1 cellular context compared by ENCODE assay signal in the genomic region with DNA sequence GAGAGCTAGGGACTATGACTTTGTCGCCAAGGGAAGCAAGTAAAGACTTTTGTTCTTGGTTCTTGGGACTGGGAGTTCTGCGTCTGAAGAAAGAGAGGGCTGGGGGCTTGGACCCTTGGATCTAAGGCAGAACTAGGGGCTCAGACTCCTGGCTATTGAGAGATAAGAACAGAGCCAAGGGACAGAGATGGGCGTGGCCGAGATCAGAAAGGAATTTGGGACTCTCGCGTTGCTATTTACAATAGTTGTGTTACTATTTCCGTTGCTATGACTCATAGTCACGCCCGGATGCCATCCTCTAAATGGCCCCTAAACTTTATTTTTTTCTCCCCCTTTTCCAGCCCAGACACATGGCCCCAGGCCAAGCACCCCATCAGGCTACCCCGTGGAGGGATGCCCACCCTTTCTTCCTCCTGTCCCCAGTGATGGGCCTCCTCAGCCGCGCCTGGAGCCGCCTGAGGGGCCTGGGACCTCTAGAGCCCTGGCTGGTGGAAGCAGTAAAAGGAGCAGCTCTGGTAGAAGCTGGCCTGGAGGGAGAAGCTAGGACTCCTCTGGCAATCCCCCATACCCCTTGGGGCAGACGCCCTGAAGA.
TF ChIP-seq lines count a peak whose summit lies in the region.

No MANE protein-coding gene starts in this region.

TF ChIP-seq in K562, 482 proteins besides CTCF, POLR2A, EP300 and RAD21 (continued from another document and continues in another):
- TF ChIP-seq, protein P1, sequence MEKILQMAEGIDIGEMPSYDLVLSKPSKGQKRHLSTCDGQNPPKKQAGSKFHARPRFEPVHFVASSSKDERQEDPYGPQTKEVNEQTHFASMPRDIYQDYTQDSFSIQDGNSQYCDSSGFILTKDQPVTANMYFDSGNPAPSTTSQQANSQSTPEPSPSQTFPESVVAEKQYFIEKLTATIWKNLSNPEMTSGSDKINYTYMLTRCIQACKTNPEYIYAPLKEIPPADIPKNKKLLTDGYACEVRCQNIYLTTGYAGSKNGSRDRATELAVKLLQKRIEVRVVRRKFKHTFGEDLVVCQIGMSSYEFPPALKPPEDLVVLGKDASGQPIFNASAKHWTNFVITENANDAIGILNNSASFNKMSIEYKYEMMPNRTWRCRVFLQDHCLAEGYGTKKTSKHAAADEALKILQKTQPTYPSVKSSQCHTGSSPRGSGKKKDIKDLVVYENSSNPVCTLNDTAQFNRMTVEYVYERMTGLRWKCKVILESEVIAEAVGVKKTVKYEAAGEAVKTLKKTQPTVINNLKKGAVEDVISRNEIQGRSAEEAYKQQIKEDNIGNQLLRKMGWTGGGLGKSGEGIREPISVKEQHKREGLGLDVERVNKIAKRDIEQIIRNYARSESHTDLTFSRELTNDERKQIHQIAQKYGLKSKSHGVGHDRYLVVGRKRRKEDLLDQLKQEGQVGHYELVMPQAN (IDR thresholded peaks at IDR 0.05; ENCODE audit: borderline replicate concordance), result no peak; the same call in 1 of the 2 replicates
- TF ChIP-seq, protein P2, sequence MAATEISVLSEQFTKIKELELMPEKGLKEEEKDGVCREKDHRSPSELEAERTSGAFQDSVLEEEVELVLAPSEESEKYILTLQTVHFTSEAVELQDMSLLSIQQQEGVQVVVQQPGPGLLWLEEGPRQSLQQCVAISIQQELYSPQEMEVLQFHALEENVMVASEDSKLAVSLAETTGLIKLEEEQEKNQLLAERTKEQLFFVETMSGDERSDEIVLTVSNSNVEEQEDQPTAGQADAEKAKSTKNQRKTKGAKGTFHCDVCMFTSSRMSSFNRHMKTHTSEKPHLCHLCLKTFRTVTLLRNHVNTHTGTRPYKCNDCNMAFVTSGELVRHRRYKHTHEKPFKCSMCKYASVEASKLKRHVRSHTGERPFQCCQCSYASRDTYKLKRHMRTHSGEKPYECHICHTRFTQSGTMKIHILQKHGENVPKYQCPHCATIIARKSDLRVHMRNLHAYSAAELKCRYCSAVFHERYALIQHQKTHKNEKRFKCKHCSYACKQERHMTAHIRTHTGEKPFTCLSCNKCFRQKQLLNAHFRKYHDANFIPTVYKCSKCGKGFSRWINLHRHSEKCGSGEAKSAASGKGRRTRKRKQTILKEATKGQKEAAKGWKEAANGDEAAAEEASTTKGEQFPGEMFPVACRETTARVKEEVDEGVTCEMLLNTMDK (IDR thresholded peaks at IDR 0.05; ENCODE audit: borderline replicate concordance, insufficient read depth, low read depth, low read length, poor library complexity, severe bottlenecking), result no peak
- no peak for TF ChIP-seq HCFC1 (IDR thresholded peaks at IDR 0.05; ENCODE audit: low read depth, low read length)
- TF ChIP-seq, protein P3, sequence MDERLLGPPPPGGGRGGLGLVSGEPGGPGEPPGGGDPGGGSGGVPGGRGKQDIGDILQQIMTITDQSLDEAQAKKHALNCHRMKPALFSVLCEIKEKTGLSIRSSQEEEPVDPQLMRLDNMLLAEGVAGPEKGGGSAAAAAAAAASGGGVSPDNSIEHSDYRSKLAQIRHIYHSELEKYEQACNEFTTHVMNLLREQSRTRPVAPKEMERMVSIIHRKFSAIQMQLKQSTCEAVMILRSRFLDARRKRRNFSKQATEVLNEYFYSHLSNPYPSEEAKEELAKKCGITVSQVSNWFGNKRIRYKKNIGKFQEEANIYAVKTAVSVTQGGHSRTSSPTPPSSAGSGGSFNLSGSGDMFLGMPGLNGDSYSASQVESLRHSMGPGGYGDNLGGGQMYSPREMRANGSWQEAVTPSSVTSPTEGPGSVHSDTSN (CRISPR knock-in tag; IDR thresholded peaks at IDR 0.05; ENCODE audit: low read depth), result no peak
- TF ChIP-seq, protein P3 (tag; conservative IDR thresholded peaks at IDR 0.05; ENCODE audit: low read depth), result no peak
- no peak for TF ChIP-seq ARHGAP35 (IDR thresholded peaks at IDR 0.05; ENCODE audit: partially characterized antibody)
- no peak for TF ChIP-seq RUNX1 (IDR thresholded peaks at IDR 0.05; ENCODE audit: low read depth)
- TF ChIP-seq FOXJ3 (CRISPR knock-in tag; IDR thresholded peaks at IDR 0.05), result peak; percentile 93
- TF ChIP-seq, protein P4, sequence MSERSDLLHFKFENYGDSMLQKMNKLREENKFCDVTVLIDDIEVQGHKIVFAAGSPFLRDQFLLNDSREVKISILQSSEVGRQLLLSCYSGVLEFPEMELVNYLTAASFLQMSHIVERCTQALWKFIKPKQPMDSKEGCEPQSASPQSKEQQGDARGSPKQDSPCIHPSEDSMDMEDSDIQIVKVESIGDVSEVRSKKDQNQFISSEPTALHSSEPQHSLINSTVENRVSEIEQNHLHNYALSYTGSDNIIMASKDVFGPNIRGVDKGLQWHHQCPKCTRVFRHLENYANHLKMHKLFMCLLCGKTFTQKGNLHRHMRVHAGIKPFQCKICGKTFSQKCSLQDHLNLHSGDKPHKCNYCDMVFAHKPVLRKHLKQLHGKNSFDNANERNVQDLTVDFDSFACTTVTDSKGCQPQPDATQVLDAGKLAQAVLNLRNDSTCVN (CRISPR knock-in tag; IDR thresholded peaks at IDR 0.05), result no peak
- TF ChIP-seq TOE1 (IDR thresholded peaks at IDR 0.05; ENCODE audit: borderline replicate concordance), result 0 out of 2 replicates have a peak, but pooled peaks have one; percentile 29
- TF ChIP-seq TOE1 (CRISPR knock-in tag; IDR thresholded peaks at IDR 0.05; ENCODE audit: borderline replicate concordance, low read depth), result no peak
- TF ChIP-seq, protein P5, sequence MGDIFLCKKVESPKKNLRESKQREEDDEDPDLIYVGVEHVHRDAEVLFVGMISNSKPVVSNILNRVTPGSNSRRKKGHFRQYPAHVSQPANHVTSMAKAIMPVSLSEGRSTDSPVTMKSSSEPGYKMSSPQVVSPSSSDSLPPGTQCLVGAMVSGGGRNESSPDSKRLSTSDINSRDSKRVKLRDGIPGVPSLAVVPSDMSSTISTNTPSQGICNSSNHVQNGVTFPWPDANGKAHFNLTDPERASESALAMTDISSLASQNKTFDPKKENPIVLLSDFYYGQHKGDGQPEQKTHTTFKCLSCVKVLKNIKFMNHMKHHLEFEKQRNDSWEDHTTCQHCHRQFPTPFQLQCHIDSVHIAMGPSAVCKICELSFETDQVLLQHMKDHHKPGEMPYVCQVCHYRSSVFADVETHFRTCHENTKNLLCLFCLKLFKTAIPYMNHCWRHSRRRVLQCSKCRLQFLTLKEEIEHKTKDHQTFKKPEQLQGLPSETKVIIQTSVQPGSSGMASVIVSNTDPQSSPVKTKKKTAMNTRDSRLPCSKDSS (IDR thresholded peaks at IDR 0.05; ENCODE audit: low read depth, partially characterized antibody), result no peak
- TF ChIP-seq ZNF324 (CRISPR knock-in tag; IDR thresholded peaks at IDR 0.05), result 0 out of 2 replicates have a peak, but pooled peaks have one; percentile 7
- peak; percentile 18 to 19; a peak in 3 of 4 replicates for TF ChIP-seq TEAD1 (CRISPR knock-in tag; IDR thresholded peaks at IDR 0.05)
- TF ChIP-seq TEAD4 (IDR thresholded peaks at IDR 0.05; ENCODE audit: low read length), result peak; percentile 60; the same call in 1 of the 2 replicates
- TF ChIP-seq TEAD4 (CRISPR knock-in tag; IDR thresholded peaks at IDR 0.05; ENCODE audit: borderline replicate concordance), result no peak
- TF ChIP-seq ZNF561 (CRISPR knock-in tag; conservative IDR thresholded peaks at IDR 0.05), result no peak
- TF ChIP-seq, protein P6, sequence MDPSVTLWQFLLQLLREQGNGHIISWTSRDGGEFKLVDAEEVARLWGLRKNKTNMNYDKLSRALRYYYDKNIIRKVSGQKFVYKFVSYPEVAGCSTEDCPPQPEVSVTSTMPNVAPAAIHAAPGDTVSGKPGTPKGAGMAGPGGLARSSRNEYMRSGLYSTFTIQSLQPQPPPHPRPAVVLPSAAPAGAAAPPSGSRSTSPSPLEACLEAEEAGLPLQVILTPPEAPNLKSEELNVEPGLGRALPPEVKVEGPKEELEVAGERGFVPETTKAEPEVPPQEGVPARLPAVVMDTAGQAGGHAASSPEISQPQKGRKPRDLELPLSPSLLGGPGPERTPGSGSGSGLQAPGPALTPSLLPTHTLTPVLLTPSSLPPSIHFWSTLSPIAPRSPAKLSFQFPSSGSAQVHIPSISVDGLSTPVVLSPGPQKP (CRISPR knock-in tag; IDR thresholded peaks at IDR 0.05), result no peak
- no peak for TF ChIP-seq BCOR (IDR thresholded peaks at IDR 0.05)
- TF ChIP-seq, protein P7, sequence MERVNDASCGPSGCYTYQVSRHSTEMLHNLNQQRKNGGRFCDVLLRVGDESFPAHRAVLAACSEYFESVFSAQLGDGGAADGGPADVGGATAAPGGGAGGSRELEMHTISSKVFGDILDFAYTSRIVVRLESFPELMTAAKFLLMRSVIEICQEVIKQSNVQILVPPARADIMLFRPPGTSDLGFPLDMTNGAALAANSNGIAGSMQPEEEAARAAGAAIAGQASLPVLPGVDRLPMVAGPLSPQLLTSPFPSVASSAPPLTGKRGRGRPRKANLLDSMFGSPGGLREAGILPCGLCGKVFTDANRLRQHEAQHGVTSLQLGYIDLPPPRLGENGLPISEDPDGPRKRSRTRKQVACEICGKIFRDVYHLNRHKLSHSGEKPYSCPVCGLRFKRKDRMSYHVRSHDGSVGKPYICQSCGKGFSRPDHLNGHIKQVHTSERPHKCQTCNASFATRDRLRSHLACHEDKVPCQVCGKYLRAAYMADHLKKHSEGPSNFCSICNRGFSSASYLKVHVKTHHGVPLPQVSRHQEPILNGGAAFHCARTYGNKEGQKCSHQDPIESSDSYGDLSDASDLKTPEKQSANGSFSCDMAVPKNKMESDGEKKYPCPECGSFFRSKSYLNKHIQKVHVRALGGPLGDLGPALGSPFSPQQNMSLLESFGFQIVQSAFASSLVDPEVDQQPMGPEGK (CRISPR knock-in tag; IDR thresholded peaks at IDR 0.05; ENCODE audit: borderline replicate concordance), result 0 out of 2 replicates have a peak, but pooled peaks have one; percentile 4
- 0 out of 2 replicates have a peak, but pooled peaks have one; percentile 1 for TF ChIP-seq GATA2 (CRISPR knock-in tag; IDR thresholded peaks at IDR 0.05)
- peak; percentile 70; the same call in 1 of the 2 replicates for TF ChIP-seq MEF2D (tag; conservative IDR thresholded peaks at IDR 0.05; ENCODE audit: low read depth)
- 0 out of 2 replicates have a peak, but pooled peaks have one; percentile 3 for TF ChIP-seq ZNF586 (CRISPR knock-in tag; conservative IDR thresholded peaks at IDR 0.05)
- TF ChIP-seq ZNF175 (CRISPR knock-in tag; IDR thresholded peaks at IDR 0.05; ENCODE audit: low read depth), result no peak
- TF ChIP-seq PRMT5 (CRISPR knock-in tag; IDR thresholded peaks at IDR 0.05), result no peak
- TF ChIP-seq, protein P8, sequence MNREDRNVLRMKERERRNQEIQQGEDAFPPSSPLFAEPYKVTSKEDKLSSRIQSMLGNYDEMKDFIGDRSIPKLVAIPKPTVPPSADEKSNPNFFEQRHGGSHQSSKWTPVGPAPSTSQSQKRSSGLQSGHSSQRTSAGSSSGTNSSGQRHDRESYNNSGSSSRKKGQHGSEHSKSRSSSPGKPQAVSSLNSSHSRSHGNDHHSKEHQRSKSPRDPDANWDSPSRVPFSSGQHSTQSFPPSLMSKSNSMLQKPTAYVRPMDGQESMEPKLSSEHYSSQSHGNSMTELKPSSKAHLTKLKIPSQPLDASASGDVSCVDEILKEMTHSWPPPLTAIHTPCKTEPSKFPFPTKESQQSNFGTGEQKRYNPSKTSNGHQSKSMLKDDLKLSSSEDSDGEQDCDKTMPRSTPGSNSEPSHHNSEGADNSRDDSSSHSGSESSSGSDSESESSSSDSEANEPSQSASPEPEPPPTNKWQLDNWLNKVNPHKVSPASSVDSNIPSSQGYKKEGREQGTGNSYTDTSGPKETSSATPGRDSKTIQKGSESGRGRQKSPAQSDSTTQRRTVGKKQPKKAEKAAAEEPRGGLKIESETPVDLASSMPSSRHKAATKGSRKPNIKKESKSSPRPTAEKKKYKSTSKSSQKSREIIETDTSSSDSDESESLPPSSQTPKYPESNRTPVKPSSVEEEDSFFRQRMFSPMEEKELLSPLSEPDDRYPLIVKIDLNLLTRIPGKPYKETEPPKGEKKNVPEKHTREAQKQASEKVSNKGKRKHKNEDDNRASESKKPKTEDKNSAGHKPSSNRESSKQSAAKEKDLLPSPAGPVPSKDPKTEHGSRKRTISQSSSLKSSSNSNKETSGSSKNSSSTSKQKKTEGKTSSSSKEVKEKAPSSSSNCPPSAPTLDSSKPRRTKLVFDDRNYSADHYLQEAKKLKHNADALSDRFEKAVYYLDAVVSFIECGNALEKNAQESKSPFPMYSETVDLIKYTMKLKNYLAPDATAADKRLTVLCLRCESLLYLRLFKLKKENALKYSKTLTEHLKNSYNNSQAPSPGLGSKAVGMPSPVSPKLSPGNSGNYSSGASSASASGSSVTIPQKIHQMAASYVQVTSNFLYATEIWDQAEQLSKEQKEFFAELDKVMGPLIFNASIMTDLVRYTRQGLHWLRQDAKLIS (CRISPR knock-in tag; IDR thresholded peaks at IDR 0.05), result no peak
- TF ChIP-seq, protein P9, sequence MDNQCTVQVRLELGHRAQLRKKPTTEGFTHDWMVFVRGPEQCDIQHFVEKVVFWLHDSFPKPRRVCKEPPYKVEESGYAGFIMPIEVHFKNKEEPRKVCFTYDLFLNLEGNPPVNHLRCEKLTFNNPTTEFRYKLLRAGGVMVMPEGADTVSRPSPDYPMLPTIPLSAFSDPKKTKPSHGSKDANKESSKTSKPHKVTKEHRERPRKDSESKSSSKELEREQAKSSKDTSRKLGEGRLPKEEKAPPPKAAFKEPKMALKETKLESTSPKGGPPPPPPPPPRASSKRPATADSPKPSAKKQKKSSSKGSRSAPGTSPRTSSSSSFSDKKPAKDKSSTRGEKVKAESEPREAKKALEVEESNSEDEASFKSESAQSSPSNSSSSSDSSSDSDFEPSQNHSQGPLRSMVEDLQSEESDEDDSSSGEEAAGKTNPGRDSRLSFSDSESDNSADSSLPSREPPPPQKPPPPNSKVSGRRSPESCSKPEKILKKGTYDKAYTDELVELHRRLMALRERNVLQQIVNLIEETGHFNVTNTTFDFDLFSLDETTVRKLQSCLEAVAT (IDR thresholded peaks at IDR 0.05), result peak in 1 of 2 experiments; percentile 42; a peak in 1 of 4 replicates
- peak; percentile 25; the same call in 1 of the 2 replicates for TF ChIP-seq ZBTB17 (CRISPR knock-in tag; IDR thresholded peaks at IDR 0.05)
- peak; percentile 96 for TF ChIP-seq MEF2A (IDR thresholded peaks at IDR 0.05; ENCODE audit: control insufficient read depth, low read depth, low read length)
- TF ChIP-seq MTA1 (IDR thresholded peaks at IDR 0.05; ENCODE audit: borderline replicate concordance), result no peak
- TF ChIP-seq, protein P10, sequence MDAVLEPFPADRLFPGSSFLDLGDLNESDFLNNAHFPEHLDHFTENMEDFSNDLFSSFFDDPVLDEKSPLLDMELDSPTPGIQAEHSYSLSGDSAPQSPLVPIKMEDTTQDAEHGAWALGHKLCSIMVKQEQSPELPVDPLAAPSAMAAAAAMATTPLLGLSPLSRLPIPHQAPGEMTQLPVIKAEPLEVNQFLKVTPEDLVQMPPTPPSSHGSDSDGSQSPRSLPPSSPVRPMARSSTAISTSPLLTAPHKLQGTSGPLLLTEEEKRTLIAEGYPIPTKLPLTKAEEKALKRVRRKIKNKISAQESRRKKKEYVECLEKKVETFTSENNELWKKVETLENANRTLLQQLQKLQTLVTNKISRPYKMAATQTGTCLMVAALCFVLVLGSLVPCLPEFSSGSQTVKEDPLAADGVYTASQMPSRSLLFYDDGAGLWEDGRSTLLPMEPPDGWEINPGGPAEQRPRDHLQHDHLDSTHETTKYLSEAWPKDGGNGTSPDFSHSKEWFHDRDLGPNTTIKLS (IDR thresholded peaks at IDR 0.05; ENCODE audit: borderline replicate concordance, low read depth), result no peak; the same call in 1 of the 2 replicates
- TF ChIP-seq PCBP2 (IDR thresholded peaks at IDR 0.05; ENCODE audit: low read depth, low read length, poor library complexity, severe bottlenecking), result no peak
- TF ChIP-seq RCOR1 (IDR thresholded peaks at IDR 0.05; ENCODE audit: borderline replicate concordance in 1 of 2, low read depth in 2 of 2, low read length in 2 of 2), result peak in 1 of 2 experiments; percentile 67; a peak in 2 of 4 replicates
